Comparison of ENCODE assay signal across 1 cellular context in the genomic region with DNA sequence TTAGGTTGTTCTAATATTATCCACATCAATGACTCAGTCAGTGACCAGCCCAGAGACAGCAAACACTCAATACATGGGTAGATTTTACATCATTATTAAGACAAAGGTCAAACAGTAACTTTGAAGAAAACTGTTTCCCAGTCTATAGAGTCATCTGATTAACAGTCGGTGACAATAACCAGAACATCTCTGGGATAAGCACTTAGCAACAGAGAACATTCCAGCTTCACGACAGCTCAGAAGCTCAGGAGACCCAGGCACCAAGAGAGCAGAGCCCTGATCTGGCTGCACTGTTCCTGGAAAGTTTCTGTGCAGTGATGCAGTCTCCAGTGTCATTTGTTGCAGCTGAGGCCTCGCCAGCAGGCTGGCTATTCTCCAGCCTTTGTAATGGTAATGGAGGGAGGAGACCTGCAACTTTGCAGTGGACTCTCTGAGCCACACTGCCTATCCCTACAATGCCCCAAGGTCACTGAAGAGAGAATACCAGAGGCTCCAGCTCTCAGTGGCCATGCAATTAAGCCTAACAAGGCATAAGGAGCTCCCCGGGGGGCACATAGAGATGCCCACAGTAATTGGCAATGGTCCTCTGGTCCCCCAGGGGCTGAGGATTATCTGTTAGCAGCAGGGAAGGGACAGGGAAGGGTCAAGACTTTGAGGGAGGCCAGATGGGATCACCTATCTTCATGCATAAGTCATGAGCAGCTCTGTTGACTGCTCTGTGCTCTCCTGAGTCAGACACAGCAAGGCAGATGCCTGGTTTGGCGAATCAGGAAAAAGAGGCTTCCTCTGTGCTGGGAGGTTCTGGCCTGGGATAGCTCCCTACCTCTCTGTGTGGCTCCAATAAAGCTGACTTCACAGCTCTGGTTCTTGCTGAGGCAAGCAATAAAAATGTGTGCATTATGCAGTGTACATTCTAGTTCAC.
A peak's percentile ranks its signal among the peaks of the same experiment; 100 is the strongest.
TF ChIP-seq lines count a peak whose summit lies in the region.

No MANE protein-coding gene starts in this region.

TF ChIP-seq in SK-N-SH, 30 proteins besides CTCF, POLR2A, EP300 and RAD21 (continued from another document):
- peak; percentile 12; the same call in 1 of the 2 replicates for TF ChIP-seq NFIC (IDR thresholded peaks at IDR 0.05; ENCODE audit: borderline replicate concordance)
- peak; percentile 25; the same call in 1 of the 2 replicates for TF ChIP-seq JUND (IDR thresholded peaks at IDR 0.05)
- peak; percentile 53 for TF ChIP-seq GATA2 (CRISPR knock-in tag; IDR thresholded peaks at IDR 0.05)
- no peak for TF ChIP-seq ELF1 (IDR thresholded peaks at IDR 0.05)
- TF ChIP-seq RFX5 (IDR thresholded peaks at IDR 0.05; ENCODE audit: low read length) = 0 out of 2 replicates have a peak, but pooled peaks have one; percentile 57
